8 cellular contexts compared by ENCODE assay signal in genomic region chr11:72483412-72484186, GRCh38. TPM values are rescaled to one million over a fixed set of nuclear protein-coding genes. Genes with fewer than 3 reads are reported as not detected.
DNase-seq lines count a peak whose midpoint lies in the region; TF ChIP-seq lines count a peak whose summit lies in the region.

No MANE protein-coding gene starts in this region.

- H3K27me3 ChIP-seq in trophoblast cell (ENCODE audit: insufficient read depth, low read length) (no peaks in the 10 kb centered on the region), HAP-1 (ENCODE audit: low read depth) (no peaks in the 10 kb centered on the region)

- no peak overlapping the region for H3K4ac ChIP-seq in trophoblast cell (ENCODE audit: low read depth, low read length)

- no peak overlapping the region for H4K91ac ChIP-seq in trophoblast cell (ENCODE audit: low read depth, low read length)

- no peak overlapping the region for H3K27ac ChIP-seq in trophoblast cell (ENCODE audit: low read depth, low read length)

- H3K36me3 ChIP-seq in trophoblast cell (ENCODE audit: control insufficient read depth in 1 of 2, insufficient read depth in 2 of 2, low read length in 2 of 2) (no peaks in the 10 kb centered on the region), HAP-1 (replicated peaks) (no peaks in the 10 kb centered on the region)

- in situ Hi-C loops in HAP-1 (cut with MboI; ENCODE audit: low sequenced_read_pairs): loop anchor here (5.0 kb wide), 1 partner anchor 89 kb away; no protein-coding TSS in a partner anchor

- no peaks in the 10 kb centered on the region for H3K36me3 Mint-ChIP-seq in type B pancreatic cell

- no peak overlapping the region for H2BK5ac ChIP-seq in trophoblast cell (ENCODE audit: low read depth, low read length, poor library complexity)

- DNase-seq in EH (ENCODE audit: low read depth) (peak; percentile 44), RPMI7951 (ENCODE audit: low read depth) (peak; percentile 36), fibroblast of mammary gland (ENCODE audit: low read depth) (peak; percentile 59), trophoblast cell (peak; percentile 14 to 42), KG1 (lab: John Stamatoyannopoulos, UW) (no peak), HAP-1 (ENCODE audit: low spot score in 2 of 2) (no peak), type B pancreatic cell (ENCODE audit: extremely low spot score, unreplicated experiment) (no peak), SK-N-DZ (ENCODE audit: low spot score) (no peak)

- peaks cover 3% of the 10 kb centered on the region for H3K9me3 ChIP-seq in trophoblast cell (ENCODE audit: insufficient read depth, low read depth, low read length)
- no peaks in the 10 kb centered on the region for H3K9me3 ChIP-seq in HAP-1

- H4K12ac ChIP-seq in trophoblast cell (ENCODE audit: low read depth, low read length): no peak overlapping the region

- H3K4me1 ChIP-seq in trophoblast cell (ENCODE audit: control insufficient read depth in 1 of 2, insufficient read depth in 2 of 2, low read length in 2 of 2) (peaks cover 0 to 3% of the 10 kb centered on the region in 2 experiments), HAP-1 (no peaks in the 10 kb centered on the region)

- H3K4me3 ChIP-seq in fibroblast of mammary gland (ENCODE audit: control insufficient read depth, low read depth, low read length) (no peak overlapping the region), trophoblast cell (ENCODE audit: low read depth, low read length) (no peak overlapping the region), HAP-1 (no peak overlapping the region)

- H3K79me2 ChIP-seq in trophoblast cell (ENCODE audit: control insufficient read depth, insufficient read depth, low read length, poor library complexity): no peaks in the 10 kb centered on the region

- no peak overlapping the region for H3K4me3 Mint-ChIP-seq in type B pancreatic cell

- H4K8ac ChIP-seq in trophoblast cell (ENCODE audit: low read depth, low read length): peak overlapping the region; percentile 76

- no peaks in the 10 kb centered on the region for H3K27me3 Mint-ChIP-seq in type B pancreatic cell

- WGBS in trophoblast cell (ENCODE audit: extremely low coverage, insufficient coverage, insufficient read length): no CpG with 5 or more reads among the region's 10 CpGs

- no peaks in the 10 kb centered on the region for H3K9me3 Mint-ChIP-seq in type B pancreatic cell

- H2BK12ac ChIP-seq in trophoblast cell (ENCODE audit: low read length): peak overlapping the region; percentile 85

- no peak overlapping the region for H3K27ac Mint-ChIP-seq in type B pancreatic cell

- H2AK5ac ChIP-seq in trophoblast cell (ENCODE audit: low read length): no peak overlapping the region

- H3K4me1 Mint-ChIP-seq in type B pancreatic cell (ENCODE audit: unreplicated experiment): peaks cover 9% of the 10 kb centered on the region

- no peak overlapping the region for H2AFZ ChIP-seq in trophoblast cell (ENCODE audit: insufficient read depth, low read length, poor library complexity)

- peaks cover 2% of the 10 kb centered on the region for H3K79me1 ChIP-seq in trophoblast cell (ENCODE audit: low read length)

- no peak overlapping the region for H3K23ac ChIP-seq in trophoblast cell (ENCODE audit: low read length)

- H3K18ac ChIP-seq in trophoblast cell (ENCODE audit: low read length): no peak overlapping the region

- no peak overlapping the region for H3K4me2 ChIP-seq in trophoblast cell (ENCODE audit: low read length)

- H3K9ac ChIP-seq in trophoblast cell (ENCODE audit: low read length): no peak overlapping the region

- peak overlapping the region; percentile 25 for H2BK120ac ChIP-seq in trophoblast cell (ENCODE audit: insufficient read depth, low read length, poor library complexity)

- H3K14ac ChIP-seq in trophoblast cell (ENCODE audit: low read length): peak overlapping the region; percentile 14

- no peak for TF ChIP-seq CTCF in fibroblast of mammary gland (conservative IDR thresholded peaks at IDR 0.05; ENCODE audit: control insufficient read depth, insufficient read depth, low read depth, low read length)
- TF ChIP-seq CTCF in type B pancreatic cell (conservative IDR thresholded peaks at IDR 0.05): no peak

RNA-seq across cellular contexts. Expression of gene CLPB, which starts 49.3 kb away (rescaled TPM):
- 50.2 and 50.6 TPM in 2 replicates for total RNA-seq in RPMI7951 (2014; rRNA removed; shearing (Covaris generic))
- polyA plus RNA-seq in trophoblast cell (2013): 38.1 and 40.0 TPM in 2 replicates
- 17.1 and 19.8 TPM in 2 replicates for total RNA-seq in type B pancreatic cell (ENCODE audit: low replicate concordance)
- 103 and 118 TPM in 2 replicates for polyA plus RNA-seq in SK-N-DZ (2014; cell fraction: cytosol; rRNA removed)
- 68.5 and 69.8 TPM in 2 replicates for polyA plus RNA-seq in SK-N-DZ (2014; cell fraction: nucleus; rRNA removed)

Comparison
In these comparisons a context has a peak if more than half of its experiments do, and no peak if none do; other contexts are left out.
1. DNase-seq: peak in EH (single experiment), RPMI7951 (single experiment), fibroblast of mammary gland (single experiment) and trophoblast cell (2 of 2); none in KG1 (single experiment), HAP-1 (0 of 2), type B pancreatic cell (single experiment) and SK-N-DZ (single experiment).